ENCODE assay signal across 8 cellular contexts in genomic region chr18:2573408-2573807, GRCh38. TPM values are rescaled to one million over a fixed set of nuclear protein-coding genes. Genes with fewer than 3 reads are reported as not detected.
A peak's percentile ranks its signal among the peaks of the same experiment; 100 is the strongest.
DNase-seq lines count a peak whose midpoint lies in the region; ATAC-seq, FAIRE-seq and TF ChIP-seq lines count a peak whose summit lies in the region.
"Had no signal": no experiment of that assay in that cellular context is flagged by ENCODE, and none has a peak within 500 bp of the region (broad histone marks: within the 10 kb centered on the region; RNA-seq: fewer than 3 reads in every experiment).

No MANE protein-coding gene starts in this region.

- no peak for DNase-seq in D721Med (ENCODE audit: insufficient read length, low spot score)
- no peak for DNase-seq in activated naive CD8-positive, alpha-beta T cell treated with anti-CD3 and anti-CD28 coated beads, Interleukin-2, amount 50 U/mL, for 24 hours
- DNase-seq in naive thymus-derived CD4-positive, alpha-beta T cell: no peak
- DNase-seq in left lobe of liver (ENCODE audit: low spot score): no peak
- no peak for DNase-seq in NCI-H2081 (lab: John Stamatoyannopoulos, UW)
- no peak for DNase-seq in upper lobe of left lung

- CTCF ChIA-PET in naive thymus-derived CD4-positive, alpha-beta T cell (lab: Charles Lee): interaction anchor here (0.5 to 1.1 kb wide), 3 partner anchors 16 to 127 kb away, joined by 3 to 10 read pairs (median 4); no protein-coding TSS in a partner anchor

- TF ChIP-seq POLR2A in upper lobe of left lung (IDR thresholded peaks at IDR 0.05): no peak

- H3K36me3 ChIP-seq in HUES48 (ENCODE audit: control insufficient read depth, insufficient read depth, low read length) (peaks cover 42% of the 10 kb centered on the region), upper lobe of left lung (no peaks in the 10 kb centered on the region)
- H3K36me3 ChIP-seq in naive thymus-derived CD4-positive, alpha-beta T cell (ENCODE audit: control insufficient read depth in 2 of 3, insufficient read depth in 3 of 3, low read length in 3 of 3): peaks cover 0 to 8% (median 0%) of the 10 kb centered on the region in 3 experiments

- WGBS in upper lobe of left lung, 2 donors: 55 to 63% methylated on average over 2 of the region's 2 CpGs

- peaks cover 23% of the 10 kb centered on the region; the same call in 1 of the 2 replicates for H3K4me1 ChIP-seq in HUES48 (ENCODE audit: control insufficient read depth, insufficient read depth, low read length)
- H3K4me1 ChIP-seq in naive thymus-derived CD4-positive, alpha-beta T cell (ENCODE audit: control insufficient read depth in 2 of 2, insufficient read depth in 2 of 2, low read length in 2 of 2): peaks cover 10 to 23% of the 10 kb centered on the region in 2 donors
- peaks cover 15 to 34% (median 21%) of the 10 kb centered on the region in 4 donors for H3K4me1 ChIP-seq in upper lobe of left lung

- no peaks in the 10 kb centered on the region for H3K9me3 Mint-ChIP-seq in activated naive CD8-positive, alpha-beta T cell treated with anti-CD3 and anti-CD28 coated beads, Interleukin-2, amount 50 U/mL, for 24 hours
- no peaks in the 10 kb centered on the region for H3K9me3 Mint-ChIP-seq in naive thymus-derived CD4-positive, alpha-beta T cell

- H3K27ac Mint-ChIP-seq in activated naive CD8-positive, alpha-beta T cell treated with anti-CD3 and anti-CD28 coated beads, Interleukin-2, amount 50 U/mL, for 24 hours: no peak overlapping the region
- peak overlapping the region in 5 of 9 donors; percentile 5 to 98 (median 38) for H3K27ac Mint-ChIP-seq in naive thymus-derived CD4-positive, alpha-beta T cell

- FAIRE-seq in D721Med (lab: Jason Lieb, UNC): peak; percentile 70

- H3K4me3 Mint-ChIP-seq in activated naive CD8-positive, alpha-beta T cell treated with anti-CD3 and anti-CD28 coated beads, Interleukin-2, amount 50 U/mL, for 24 hours: peak overlapping the region; percentile 99
- H3K4me3 Mint-ChIP-seq in naive thymus-derived CD4-positive, alpha-beta T cell: peak overlapping the region in 8 of 10 donors; percentile 14 to 96 (median 32)

- ATAC-seq in activated naive CD8-positive, alpha-beta T cell treated with anti-CD3 and anti-CD28 coated beads, Interleukin-2, amount 50 U/mL, for 24 hours: no peak
- no peak for ATAC-seq in naive thymus-derived CD4-positive, alpha-beta T cell
- no peak for ATAC-seq in left lobe of liver
- ATAC-seq in upper lobe of left lung (ENCODE audit: low FRiP score in 2 of 2): no peak
- ATAC-seq: sciatic nerve had no signal

- H3K4me1 Mint-ChIP-seq in activated naive CD8-positive, alpha-beta T cell treated with anti-CD3 and anti-CD28 coated beads, Interleukin-2, amount 50 U/mL, for 24 hours: peaks cover 46% of the 10 kb centered on the region
- peaks cover 36 to 58% (median 56%) of the 10 kb centered on the region in 7 donors for H3K4me1 Mint-ChIP-seq in naive thymus-derived CD4-positive, alpha-beta T cell

- no peaks in the 10 kb centered on the region for H3K27me3 ChIP-seq in HUES48 (ENCODE audit: control insufficient read depth, insufficient read depth, low read length)
- H3K27me3 ChIP-seq in naive thymus-derived CD4-positive, alpha-beta T cell (ENCODE audit: control insufficient read depth in 2 of 2, insufficient read depth in 2 of 2, low read length in 2 of 2): no peaks in the 10 kb centered on the region
- H3K27me3 ChIP-seq in upper lobe of left lung: no peaks in the 10 kb centered on the region

- TF ChIP-seq CTCF in D721Med (IDR thresholded peaks at IDR 0.05; ENCODE audit: insufficient read depth, missing control alignments) (no peak), upper lobe of left lung (IDR thresholded peaks at IDR 0.05) (no peak)

- H3K9ac ChIP-seq in HUES48 (ENCODE audit: low read depth, low read length): no peak overlapping the region

- H3K27me3 Mint-ChIP-seq in activated naive CD8-positive, alpha-beta T cell treated with anti-CD3 and anti-CD28 coated beads, Interleukin-2, amount 50 U/mL, for 24 hours: no peaks in the 10 kb centered on the region
- no peaks in the 10 kb centered on the region for H3K27me3 Mint-ChIP-seq in naive thymus-derived CD4-positive, alpha-beta T cell

- POLR2A ChIA-PET in naive thymus-derived CD4-positive, alpha-beta T cell (lab: Charles Lee): interaction anchor here (0.6 to 10.9 kb wide), 5 partner anchors 10 to 876 kb away, joined by 4 to 142 read pairs (median 58); partner anchors contain the start of gene SMCHD1

- intact Hi-C loops in naive thymus-derived CD4-positive, alpha-beta T cell (cut with micrococcal nuclease): loop anchor here (5.0 to 10.0 kb wide), 6 partner anchors 381 to 1859 kb away; partner anchors contain the start of genes ENOSF1 (in 1 of the 2), MYL12A (in 1 of the 2), MYL12B (in 1 of the 2) and TGIF1 (in 1 of the 2)

- H3K27ac ChIP-seq in HUES48 (ENCODE audit: low read depth, low read length) (peak overlapping the region; percentile 73), upper lobe of left lung (no peak overlapping the region)
- H3K27ac ChIP-seq in naive thymus-derived CD4-positive, alpha-beta T cell (ENCODE audit: low read depth, low read length): no peak overlapping the region

- peaks cover 55% of the 10 kb centered on the region for H3K36me3 Mint-ChIP-seq in activated naive CD8-positive, alpha-beta T cell treated with anti-CD3 and anti-CD28 coated beads, Interleukin-2, amount 50 U/mL, for 24 hours (ENCODE audit: low read depth)
- H3K36me3 Mint-ChIP-seq in naive thymus-derived CD4-positive, alpha-beta T cell: peaks cover 0 to 21% (median 0%) of the 10 kb centered on the region in 5 donors

- H3K9me3 ChIP-seq in HUES48 (ENCODE audit: control insufficient read depth, insufficient read depth, low read length) (no peaks in the 10 kb centered on the region), upper lobe of left lung (no peaks in the 10 kb centered on the region)
- H3K9me3 ChIP-seq in naive thymus-derived CD4-positive, alpha-beta T cell (ENCODE audit: control insufficient read depth in 2 of 3, low read length in 3 of 3): no peaks in the 10 kb centered on the region

- peak overlapping the region; percentile 96 for H3K4me3 ChIP-seq in HUES48 (ENCODE audit: low read depth, low read length)
- no peak overlapping the region for H3K4me3 ChIP-seq in naive thymus-derived CD4-positive, alpha-beta T cell (ENCODE audit: low read length)
- no peak overlapping the region for H3K4me3 ChIP-seq in upper lobe of left lung

- TF ChIP-seq EP300 in upper lobe of left lung (IDR thresholded peaks at IDR 0.05): no peak

RNA-seq across cellular contexts. Expression of gene NDC80, which starts 2.1 kb away (rescaled TPM):
- total RNA-seq in naive thymus-derived CD4-positive, alpha-beta T cell: 10 to 100 TPM in 1 of 5 experiments, 1 to 10 TPM in 4; 2.4 to 53.6 (median 2.7) TPM
- polyA plus RNA-seq in naive thymus-derived CD4-positive, alpha-beta T cell: 1 to 10 TPM; 1.3 to 2.4 TPM
- total RNA-seq in left lobe of liver (0.18 TPM), upper lobe of left lung (1 to 10 TPM in 5 of 6 donors, under 1 TPM in 1; 0.89 to 1.8 (median 1.4) TPM)

RNA-seq across cellular contexts. Expression of gene METTL4, which starts 2.1 kb away (rescaled TPM):
- 10 to 100 TPM; 13.8 to 32.5 (median 22.8) TPM for total RNA-seq in naive thymus-derived CD4-positive, alpha-beta T cell
- polyA plus RNA-seq in naive thymus-derived CD4-positive, alpha-beta T cell: 10 to 100 TPM; 12.0 to 18.7 TPM
- total RNA-seq in left lobe of liver: 2.0 TPM
- total RNA-seq in upper lobe of left lung: 10 to 100 TPM in 1 of 6 donors, 1 to 10 TPM in 5; 2.7 to 11.2 (median 4.8) TPM
